Comparison of ENCODE assay signal across 17 cellular contexts in genomic region chr12:21763531-21763930, GRCh38. TPM values are rescaled to one million over a fixed set of nuclear protein-coding genes. Genes with fewer than 3 reads are reported as not detected.
"Had no signal": no experiment of that assay in that cellular context is flagged by ENCODE, and none has a peak within 500 bp of the region (broad histone marks: within the 10 kb centered on the region; RNA-seq: fewer than 3 reads in every experiment).

No MANE protein-coding gene starts in this region.

- H3K27me3 ChIP-seq: dorsolateral prefrontal cortex, ovary, tibial artery, upper lobe of right lung, vagina had no signal

- H3K27ac ChIP-seq: coronary artery, dorsolateral prefrontal cortex, ovary, tibial artery, upper lobe of right lung, vagina had no signal

- H3K4me1 ChIP-seq: tibial artery, upper lobe of right lung, vagina had no signal

- H3K36me3 ChIP-seq: ovary had no signal

- H3K4me3 ChIP-seq: coronary artery, dorsolateral prefrontal cortex, ovary, smooth muscle cell, tibial artery, upper lobe of right lung, vagina had no signal

- ATAC-seq: naive thymus-derived CD4-positive, alpha-beta T cell; right cardiac atrium had no signal

- DNase-seq: dorsolateral prefrontal cortex; effector CD8-positive, alpha-beta T cell; foreskin melanocyte; head of caudate nucleus; hippocampal formation; mammary epithelial cell; naive thymus-derived CD4-positive, alpha-beta T cell; ovary; right cardiac atrium; stimulated activated CD4-positive, alpha-beta T cell treated with anti-CD3 and anti-CD28 coated beads, Interleukin-2, amount 100 ng/mL, for 48 hours; tibial artery; upper lobe of right lung had no signal

- H3K4me2 ChIP-seq: smooth muscle cell had no signal

- H3K9me3 ChIP-seq: ovary, tibial artery, upper lobe of right lung, vagina had no signal

RNA-seq across cellular contexts. Expression of gene KCNJ8, which starts 11.0 kb away (rescaled TPM):
- total RNA-seq: mammary epithelial cell; mononuclear cell; naive thymus-derived CD4-positive, alpha-beta T cell; smooth muscle cell had no signal
- polyA plus RNA-seq: mammary epithelial cell; naive thymus-derived CD4-positive, alpha-beta T cell; neural cell; smooth muscle cell had no signal
